1 cellular context compared by ENCODE assay signal in the genomic region with DNA sequence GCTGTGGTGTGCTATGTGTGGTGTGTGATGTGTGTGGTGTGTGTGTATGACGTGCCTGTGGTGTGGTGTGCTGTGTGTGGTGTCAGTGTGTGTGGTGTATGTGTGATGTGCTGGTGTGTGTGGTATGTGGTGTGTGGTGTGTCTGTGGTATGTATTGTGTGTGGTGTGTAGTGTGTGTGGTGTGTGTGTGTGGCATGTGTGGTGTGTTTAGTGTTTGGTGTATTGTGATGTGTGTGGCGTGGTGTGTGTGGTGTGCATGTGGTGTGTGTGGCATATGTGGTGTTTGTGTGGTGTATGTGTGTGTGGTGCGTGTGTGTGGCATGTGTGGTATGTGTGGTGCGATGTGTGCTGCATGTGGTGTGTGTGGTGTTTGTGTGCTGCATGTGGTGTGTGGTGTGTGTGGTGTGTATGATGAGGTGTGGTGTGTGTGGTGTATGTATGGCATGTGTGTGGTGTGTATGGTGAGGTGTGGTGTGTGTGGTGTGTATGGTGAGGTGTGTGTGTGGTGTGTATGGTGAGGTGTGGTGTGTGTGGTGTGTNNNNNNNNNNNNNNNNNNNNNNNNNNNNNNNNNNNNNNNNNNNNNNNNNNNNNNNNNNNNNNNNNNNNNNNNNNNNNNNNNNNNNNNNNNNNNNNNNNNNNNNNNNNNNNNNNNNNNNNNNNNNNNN.
TF ChIP-seq lines count a peak whose summit lies in the region.

No MANE protein-coding gene starts in this region.

TF ChIP-seq in HEK293, 187 proteins besides CTCF, POLR2A, EP300 and RAD21 (continued from another document and continues in another):
- TF ChIP-seq, protein P1, sequence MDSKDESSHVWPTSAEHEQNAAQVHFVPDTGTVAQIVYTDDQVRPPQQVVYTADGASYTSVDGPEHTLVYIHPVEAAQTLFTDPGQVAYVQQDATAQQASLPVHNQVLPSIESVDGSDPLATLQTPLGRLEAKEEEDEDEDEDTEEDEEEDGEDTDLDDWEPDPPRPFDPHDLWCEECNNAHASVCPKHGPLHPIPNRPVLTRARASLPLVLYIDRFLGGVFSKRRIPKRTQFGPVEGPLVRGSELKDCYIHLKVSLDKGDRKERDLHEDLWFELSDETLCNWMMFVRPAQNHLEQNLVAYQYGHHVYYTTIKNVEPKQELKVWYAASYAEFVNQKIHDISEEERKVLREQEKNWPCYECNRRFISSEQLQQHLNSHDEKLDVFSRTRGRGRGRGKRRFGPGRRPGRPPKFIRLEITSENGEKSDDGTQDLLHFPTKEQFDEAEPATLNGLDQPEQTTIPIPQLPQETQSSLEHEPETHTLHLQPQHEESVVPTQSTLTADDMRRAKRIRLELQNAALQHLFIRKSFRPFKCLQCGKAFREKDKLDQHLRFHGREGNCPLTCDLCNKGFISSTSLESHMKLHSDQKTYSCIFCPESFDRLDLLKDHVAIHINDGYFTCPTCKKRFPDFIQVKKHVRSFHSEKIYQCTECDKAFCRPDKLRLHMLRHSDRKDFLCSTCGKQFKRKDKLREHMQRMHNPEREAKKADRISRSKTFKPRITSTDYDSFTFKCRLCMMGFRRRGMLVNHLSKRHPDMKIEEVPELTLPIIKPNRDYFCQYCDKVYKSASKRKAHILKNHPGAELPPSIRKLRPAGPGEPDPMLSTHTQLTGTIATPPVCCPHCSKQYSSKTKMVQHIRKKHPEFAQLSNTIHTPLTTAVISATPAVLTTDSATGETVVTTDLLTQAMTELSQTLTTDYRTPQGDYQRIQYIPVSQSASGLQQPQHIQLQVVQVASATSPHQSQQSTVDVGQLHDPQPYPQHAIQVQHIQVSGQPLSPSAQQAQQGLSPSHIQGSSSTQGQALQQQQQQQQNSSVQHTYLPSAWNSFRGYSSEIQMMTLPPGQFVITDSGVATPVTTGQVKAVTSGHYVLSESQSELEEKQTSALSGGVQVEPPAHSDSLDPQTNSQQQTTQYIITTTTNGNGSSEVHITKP (tag by site-specific recombination; IDR thresholded peaks at IDR 0.05): no peak
- TF ChIP-seq, protein P2, sequence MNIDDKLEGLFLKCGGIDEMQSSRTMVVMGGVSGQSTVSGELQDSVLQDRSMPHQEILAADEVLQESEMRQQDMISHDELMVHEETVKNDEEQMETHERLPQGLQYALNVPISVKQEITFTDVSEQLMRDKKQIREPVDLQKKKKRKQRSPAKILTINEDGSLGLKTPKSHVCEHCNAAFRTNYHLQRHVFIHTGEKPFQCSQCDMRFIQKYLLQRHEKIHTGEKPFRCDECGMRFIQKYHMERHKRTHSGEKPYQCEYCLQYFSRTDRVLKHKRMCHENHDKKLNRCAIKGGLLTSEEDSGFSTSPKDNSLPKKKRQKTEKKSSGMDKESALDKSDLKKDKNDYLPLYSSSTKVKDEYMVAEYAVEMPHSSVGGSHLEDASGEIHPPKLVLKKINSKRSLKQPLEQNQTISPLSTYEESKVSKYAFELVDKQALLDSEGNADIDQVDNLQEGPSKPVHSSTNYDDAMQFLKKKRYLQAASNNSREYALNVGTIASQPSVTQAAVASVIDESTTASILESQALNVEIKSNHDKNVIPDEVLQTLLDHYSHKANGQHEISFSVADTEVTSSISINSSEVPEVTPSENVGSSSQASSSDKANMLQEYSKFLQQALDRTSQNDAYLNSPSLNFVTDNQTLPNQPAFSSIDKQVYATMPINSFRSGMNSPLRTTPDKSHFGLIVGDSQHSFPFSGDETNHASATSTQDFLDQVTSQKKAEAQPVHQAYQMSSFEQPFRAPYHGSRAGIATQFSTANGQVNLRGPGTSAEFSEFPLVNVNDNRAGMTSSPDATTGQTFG (tag by site-specific recombination; IDR thresholded peaks at IDR 0.05; ENCODE audit: borderline replicate concordance): peak; percentile 69; the same call in 1 of the 2 replicates
- TF ChIP-seq ZNF175 (tag by site-specific recombination; IDR thresholded peaks at IDR 0.05): 0 out of 2 replicates have a peak, but pooled peaks have one; percentile 37
- TF ChIP-seq ZSCAN16 (tag by site-specific recombination; IDR thresholded peaks at IDR 0.05): no peak
- TF ChIP-seq KLF7 (tag by site-specific recombination; IDR thresholded peaks at IDR 0.05; ENCODE audit: borderline replicate concordance): no peak
- TF ChIP-seq ZFP37 (tag by site-specific recombination; IDR thresholded peaks at IDR 0.05): no peak
- TF ChIP-seq ZNF157 (tag by site-specific recombination; IDR thresholded peaks at IDR 0.05): 0 out of 2 replicates have a peak, but pooled peaks have one; percentile 11
- TF ChIP-seq ZNF114 (tag by site-specific recombination; IDR thresholded peaks at IDR 0.05): no peak; the same call in 1 of the 2 replicates
- TF ChIP-seq ZNF112 (tag by site-specific recombination; IDR thresholded peaks at IDR 0.05): peak; percentile 53; the same call in 1 of the 2 replicates
- TF ChIP-seq ZNF155 (tag by site-specific recombination; IDR thresholded peaks at IDR 0.05): no peak
- TF ChIP-seq GLIS2 (tag by site-specific recombination; IDR thresholded peaks at IDR 0.05): no peak
- TF ChIP-seq, protein P3, sequence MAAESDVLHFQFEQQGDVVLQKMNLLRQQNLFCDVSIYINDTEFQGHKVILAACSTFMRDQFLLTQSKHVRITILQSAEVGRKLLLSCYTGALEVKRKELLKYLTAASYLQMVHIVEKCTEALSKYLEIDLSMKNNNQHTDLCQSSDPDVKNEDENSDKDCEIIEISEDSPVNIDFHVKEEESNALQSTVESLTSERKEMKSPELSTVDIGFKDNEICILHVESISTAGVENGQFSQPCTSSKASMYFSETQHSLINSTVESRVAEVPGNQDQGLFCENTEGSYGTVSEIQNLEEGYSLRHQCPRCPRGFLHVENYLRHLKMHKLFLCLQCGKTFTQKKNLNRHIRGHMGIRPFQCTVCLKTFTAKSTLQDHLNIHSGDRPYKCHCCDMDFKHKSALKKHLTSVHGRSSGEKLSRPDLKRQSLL (tag by site-specific recombination; IDR thresholded peaks at IDR 0.05): no peak
- TF ChIP-seq ZNF701 (tag by site-specific recombination; IDR thresholded peaks at IDR 0.05): no peak
- peak; percentile 56; the same call in 1 of the 2 replicates for TF ChIP-seq ZNF776 (tag by site-specific recombination; IDR thresholded peaks at IDR 0.05; ENCODE audit: borderline replicate concordance)
- peak; percentile 95 for TF ChIP-seq ZNF311 (tag by site-specific recombination; IDR thresholded peaks at IDR 0.05; ENCODE audit: borderline replicate concordance)
- no peak for TF ChIP-seq SP3 (tag by site-specific recombination; IDR thresholded peaks at IDR 0.05)
- no peak for TF ChIP-seq SETDB1 (IDR thresholded peaks at IDR 0.05; ENCODE audit: insufficient read length, low read length)
- no peak for TF ChIP-seq SCRT1 (tag by site-specific recombination; IDR thresholded peaks at IDR 0.05; ENCODE audit: borderline replicate concordance)
- peak; percentile 87; the same call in 1 of the 2 replicates for TF ChIP-seq ZNF621 (tag by site-specific recombination; IDR thresholded peaks at IDR 0.05)
- TF ChIP-seq ZNF501 (tag by site-specific recombination; IDR thresholded peaks at IDR 0.05): no peak
- no peak for TF ChIP-seq ZNF510 (tag by site-specific recombination; IDR thresholded peaks at IDR 0.05; ENCODE audit: insufficient replicate concordance)
- 0 out of 2 replicates have a peak, but pooled peaks have one; percentile 51 for TF ChIP-seq ZNF248 (tag by site-specific recombination; IDR thresholded peaks at IDR 0.05)
- TF ChIP-seq, protein P4, sequence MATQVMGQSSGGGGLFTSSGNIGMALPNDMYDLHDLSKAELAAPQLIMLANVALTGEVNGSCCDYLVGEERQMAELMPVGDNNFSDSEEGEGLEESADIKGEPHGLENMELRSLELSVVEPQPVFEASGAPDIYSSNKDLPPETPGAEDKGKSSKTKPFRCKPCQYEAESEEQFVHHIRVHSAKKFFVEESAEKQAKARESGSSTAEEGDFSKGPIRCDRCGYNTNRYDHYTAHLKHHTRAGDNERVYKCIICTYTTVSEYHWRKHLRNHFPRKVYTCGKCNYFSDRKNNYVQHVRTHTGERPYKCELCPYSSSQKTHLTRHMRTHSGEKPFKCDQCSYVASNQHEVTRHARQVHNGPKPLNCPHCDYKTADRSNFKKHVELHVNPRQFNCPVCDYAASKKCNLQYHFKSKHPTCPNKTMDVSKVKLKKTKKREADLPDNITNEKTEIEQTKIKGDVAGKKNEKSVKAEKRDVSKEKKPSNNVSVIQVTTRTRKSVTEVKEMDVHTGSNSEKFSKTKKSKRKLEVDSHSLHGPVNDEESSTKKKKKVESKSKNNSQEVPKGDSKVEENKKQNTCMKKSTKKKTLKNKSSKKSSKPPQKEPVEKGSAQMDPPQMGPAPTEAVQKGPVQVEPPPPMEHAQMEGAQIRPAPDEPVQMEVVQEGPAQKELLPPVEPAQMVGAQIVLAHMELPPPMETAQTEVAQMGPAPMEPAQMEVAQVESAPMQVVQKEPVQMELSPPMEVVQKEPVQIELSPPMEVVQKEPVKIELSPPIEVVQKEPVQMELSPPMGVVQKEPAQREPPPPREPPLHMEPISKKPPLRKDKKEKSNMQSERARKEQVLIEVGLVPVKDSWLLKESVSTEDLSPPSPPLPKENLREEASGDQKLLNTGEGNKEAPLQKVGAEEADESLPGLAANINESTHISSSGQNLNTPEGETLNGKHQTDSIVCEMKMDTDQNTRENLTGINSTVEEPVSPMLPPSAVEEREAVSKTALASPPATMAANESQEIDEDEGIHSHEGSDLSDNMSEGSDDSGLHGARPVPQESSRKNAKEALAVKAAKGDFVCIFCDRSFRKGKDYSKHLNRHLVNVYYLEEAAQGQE (tag by site-specific recombination; IDR thresholded peaks at IDR 0.05): no peak
- no peak for TF ChIP-seq ZNF677 (tag by site-specific recombination; IDR thresholded peaks at IDR 0.05)
- TF ChIP-seq ZNF404 (tag by site-specific recombination; IDR thresholded peaks at IDR 0.05): no peak
- TF ChIP-seq ZNF785 (tag by site-specific recombination; IDR thresholded peaks at IDR 0.05): peak; percentile 70; the same call in 1 of the 2 replicates
- TF ChIP-seq ZNF214 (tag by site-specific recombination; IDR thresholded peaks at IDR 0.05; ENCODE audit: borderline replicate concordance): no peak
- TF ChIP-seq MZF1 (tag by site-specific recombination; IDR thresholded peaks at IDR 0.05; ENCODE audit: borderline replicate concordance): no peak
- no peak for TF ChIP-seq BCL11A (tag by site-specific recombination; IDR thresholded peaks at IDR 0.05; ENCODE audit: low read depth)
- no peak for TF ChIP-seq MEIS1 (CRISPR knock-in tag; IDR thresholded peaks at IDR 0.05; ENCODE audit: borderline replicate concordance)
- no peak for TF ChIP-seq ZNF585B (tag by site-specific recombination; IDR thresholded peaks at IDR 0.05)
- TF ChIP-seq, protein P5, sequence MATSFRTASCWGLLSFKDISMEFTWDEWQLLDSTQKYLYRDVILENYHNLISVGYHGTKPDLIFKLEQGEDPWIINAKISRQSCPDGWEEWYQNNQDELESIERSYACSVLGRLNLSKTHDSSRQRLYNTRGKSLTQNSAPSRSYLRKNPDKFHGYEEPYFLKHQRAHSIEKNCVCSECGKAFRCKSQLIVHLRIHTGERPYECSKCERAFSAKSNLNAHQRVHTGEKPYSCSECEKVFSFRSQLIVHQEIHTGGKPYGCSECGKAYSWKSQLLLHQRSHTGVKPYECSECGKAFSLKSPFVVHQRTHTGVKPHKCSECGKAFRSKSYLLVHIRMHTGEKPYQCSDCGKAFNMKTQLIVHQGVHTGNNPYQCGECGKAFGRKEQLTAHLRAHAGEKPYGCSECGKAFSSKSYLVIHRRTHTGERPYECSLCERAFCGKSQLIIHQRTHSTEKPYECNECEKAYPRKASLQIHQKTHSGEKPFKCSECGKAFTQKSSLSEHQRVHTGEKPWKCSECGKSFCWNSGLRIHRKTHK (tag by site-specific recombination; IDR thresholded peaks at IDR 0.05): no peak
- TF ChIP-seq SALL2 (tag by site-specific recombination; IDR thresholded peaks at IDR 0.05; ENCODE audit: borderline replicate concordance): no peak
- TF ChIP-seq ZNF433 (tag by site-specific recombination; IDR thresholded peaks at IDR 0.05; ENCODE audit: low read depth): no peak
- TF ChIP-seq YY1 (tag by site-specific recombination; IDR thresholded peaks at IDR 0.05): no peak
- no peak for TF ChIP-seq ZEB2 (tag by site-specific recombination; IDR thresholded peaks at IDR 0.05)
- TF ChIP-seq ZNF521 (tag by site-specific recombination; IDR thresholded peaks at IDR 0.05): peak; percentile 89; the same call in 1 of the 2 replicates
- TF ChIP-seq, protein P6, sequence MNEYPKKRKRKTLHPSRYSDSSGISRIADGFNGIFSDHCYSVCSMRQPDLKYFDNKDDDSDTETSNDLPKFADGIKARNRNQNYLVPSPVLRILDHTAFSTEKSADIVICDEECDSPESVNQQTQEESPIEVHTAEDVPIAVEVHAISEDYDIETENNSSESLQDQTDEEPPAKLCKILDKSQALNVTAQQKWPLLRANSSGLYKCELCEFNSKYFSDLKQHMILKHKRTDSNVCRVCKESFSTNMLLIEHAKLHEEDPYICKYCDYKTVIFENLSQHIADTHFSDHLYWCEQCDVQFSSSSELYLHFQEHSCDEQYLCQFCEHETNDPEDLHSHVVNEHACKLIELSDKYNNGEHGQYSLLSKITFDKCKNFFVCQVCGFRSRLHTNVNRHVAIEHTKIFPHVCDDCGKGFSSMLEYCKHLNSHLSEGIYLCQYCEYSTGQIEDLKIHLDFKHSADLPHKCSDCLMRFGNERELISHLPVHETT (tag by site-specific recombination; IDR thresholded peaks at IDR 0.05): no peak
- TF ChIP-seq TCF7L2 (IDR thresholded peaks at IDR 0.05; ENCODE audit: borderline replicate concordance, low read depth, low read length): no peak
- TF ChIP-seq, protein P7, sequence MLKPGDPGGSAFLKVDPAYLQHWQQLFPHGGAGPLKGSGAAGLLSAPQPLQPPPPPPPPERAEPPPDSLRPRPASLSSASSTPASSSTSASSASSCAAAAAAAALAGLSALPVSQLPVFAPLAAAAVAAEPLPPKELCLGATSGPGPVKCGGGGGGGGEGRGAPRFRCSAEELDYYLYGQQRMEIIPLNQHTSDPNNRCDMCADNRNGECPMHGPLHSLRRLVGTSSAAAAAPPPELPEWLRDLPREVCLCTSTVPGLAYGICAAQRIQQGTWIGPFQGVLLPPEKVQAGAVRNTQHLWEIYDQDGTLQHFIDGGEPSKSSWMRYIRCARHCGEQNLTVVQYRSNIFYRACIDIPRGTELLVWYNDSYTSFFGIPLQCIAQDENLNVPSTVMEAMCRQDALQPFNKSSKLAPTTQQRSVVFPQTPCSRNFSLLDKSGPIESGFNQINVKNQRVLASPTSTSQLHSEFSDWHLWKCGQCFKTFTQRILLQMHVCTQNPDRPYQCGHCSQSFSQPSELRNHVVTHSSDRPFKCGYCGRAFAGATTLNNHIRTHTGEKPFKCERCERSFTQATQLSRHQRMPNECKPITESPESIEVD (tag by site-specific recombination; IDR thresholded peaks at IDR 0.05): no peak
- TF ChIP-seq ZNF202 (tag by site-specific recombination; IDR thresholded peaks at IDR 0.05; ENCODE audit: borderline replicate concordance): no peak
- TF ChIP-seq REPIN1 (tag by site-specific recombination; IDR thresholded peaks at IDR 0.05; ENCODE audit: low read depth): no peak
- TF ChIP-seq ZSCAN23 (tag by site-specific recombination; IDR thresholded peaks at IDR 0.05): no peak
- no peak for TF ChIP-seq HOXA7 (CRISPR knock-in tag; IDR thresholded peaks at IDR 0.05; ENCODE audit: borderline replicate concordance)
